Comparison of ENCODE assay signal across 28 cellular contexts in genomic region chr9:124497441-124497840, GRCh38. TPM values are rescaled to one million over a fixed set of nuclear protein-coding genes. Genes with fewer than 3 reads are reported as not detected.
DNase-seq lines count a peak whose midpoint lies in the region; ATAC-seq, FAIRE-seq and TF ChIP-seq lines count a peak whose summit lies in the region.
"Had no signal": no experiment of that assay in that cellular context is flagged by ENCODE, and none has a peak within 500 bp of the region (broad histone marks: within the 10 kb centered on the region; RNA-seq: fewer than 3 reads in every experiment).

No MANE protein-coding gene starts in this region.

- no peaks in the 10 kb centered on the region for H3K36me3 Mint-ChIP-seq in activated naive CD4-positive, alpha-beta T cell treated with anti-CD3 and anti-CD28 coated beads, Interleukin-2, amount 10 ng/mL, durations not matched to agents 7 days and 5 days
- no peaks in the 10 kb centered on the region for H3K36me3 Mint-ChIP-seq in natural killer cell
- no peaks in the 10 kb centered on the region for H3K36me3 Mint-ChIP-seq in natural killer cell treated with Interleukin-12 subunit alpha and Interleukin-12 subunit beta and Interleukin-15 and Interleukin-18, amount 100 ng/mL, for 72 hours
- H3K36me3 Mint-ChIP-seq: CD14-positive monocyte; CD8-positive, alpha-beta memory T cell had no signal

- H3K4me1 ChIP-seq in kidney (ENCODE audit: control insufficient read depth in 1 of 2, insufficient read depth in 1 of 2, low read depth in 1 of 2, low read length in 2 of 2), result no peaks in the 10 kb centered on the region
- peaks cover 2 to 98% (median 44%) of the 10 kb centered on the region in 6 donors for H3K4me1 ChIP-seq in spleen
- H3K4me1 ChIP-seq: A549, BE2C had no signal

- H3K27ac ChIP-seq in kidney (ENCODE audit: low read depth in 2 of 2, low read length in 2 of 2), result no peak overlapping the region
- H3K27ac ChIP-seq in spleen, result peak overlapping the region; percentile 20 to 89 (median 70)
- H3K27ac ChIP-seq: A549; BLaER1 treated with 17β-estradiol and CSF1 and Interleukin-3, amounts not matched to agents 10 nM and 100 nM had no signal

- H3K4me3 Mint-ChIP-seq in activated naive CD4-positive, alpha-beta T cell treated with anti-CD3 and anti-CD28 coated beads, Interleukin-2, amount 10 ng/mL, durations not matched to agents 7 days and 5 days, result no peak overlapping the region
- peak overlapping the region; percentile 25 for H3K4me3 Mint-ChIP-seq in natural killer cell
- H3K4me3 Mint-ChIP-seq in natural killer cell treated with Interleukin-12 subunit alpha and Interleukin-12 subunit beta and Interleukin-15 and Interleukin-18, amount 100 ng/mL, for 72 hours, result no peak overlapping the region
- H3K4me3 Mint-ChIP-seq: CD4-positive, alpha-beta T cell; CD8-positive, alpha-beta memory T cell; GM23338; H9 had no signal

- H3K9ac ChIP-seq in kidney (ENCODE audit: low read length in 2 of 2), result no peak overlapping the region
- H3K9ac ChIP-seq: BLaER1 treated with 17β-estradiol and CSF1 and Interleukin-3, amounts not matched to agents 10 nM and 100 nM had no signal

- peaks cover 0 to 38% (median 3%) of the 10 kb centered on the region in 7 donors for H3K27me3 ChIP-seq in spleen (replicated peaks in 1 of 7)

- H3K4me3 ChIP-seq in kidney (ENCODE audit: low read length in 2 of 2) (no peak overlapping the region), spleen (peak overlapping the region in 5 of 8 donors; percentile 7 to 76 (median 30))
- H3K4me3 ChIP-seq: A549; BLaER1 treated with 17β-estradiol and CSF1 and Interleukin-3, amounts not matched to agents 10 nM and 100 nM; GM12878; GM23338 had no signal

- H3K27me3 Mint-ChIP-seq in activated naive CD4-positive, alpha-beta T cell treated with anti-CD3 and anti-CD28 coated beads, Interleukin-2, amount 10 ng/mL, durations not matched to agents 7 days and 5 days, result peaks cover 23% of the 10 kb centered on the region
- H3K27me3 Mint-ChIP-seq in natural killer cell (ENCODE audit: low read depth in 2 of 2), result peaks cover 9 to 10% of the 10 kb centered on the region in 2 donors
- peaks cover 8% of the 10 kb centered on the region in 2 donors for H3K27me3 Mint-ChIP-seq in natural killer cell treated with Interleukin-12 subunit alpha and Interleukin-12 subunit beta and Interleukin-15 and Interleukin-18, amount 100 ng/mL, for 72 hours

- TF ChIP-seq POLR2A in spleen (IDR thresholded peaks at IDR 0.05), result no peak

- no peaks in the 10 kb centered on the region for H3K9me3 ChIP-seq in kidney (ENCODE audit: control insufficient read depth in 1 of 2, low read length in 2 of 2)
- H3K9me3 ChIP-seq in spleen, result no peaks in the 10 kb centered on the region
- H3K9me3 ChIP-seq: A549; BE2C; BLaER1 treated with 17β-estradiol and CSF1 and Interleukin-3, amounts not matched to agents 10 nM and 100 nM had no signal

- ATAC-seq in natural killer cell (no peak), HG03139 (IDR thresholded peaks at IDR 0.05; ENCODE audit: unreplicated experiment) (no peak)
- no peak for ATAC-seq in natural killer cell treated with Interleukin-12 subunit alpha and Interleukin-12 subunit beta and Interleukin-15 and Interleukin-18, amount 100 ng/mL, for 72 hours
- ATAC-seq: A549, GM12878, GM23338, HCT116 had no signal

- no peak for DNase-seq in activated naive CD4-positive, alpha-beta T cell treated with anti-CD3 and anti-CD28 coated beads, Interleukin-2, amount 10 ng/mL, durations not matched to agents 7 days and 5 days
- DNase-seq in activated naive CD4-positive, alpha-beta T cell (lab: John Stamatoyannopoulos, UW), result no peak
- DNase-seq in natural killer cell (no peak), kidney (peak; percentile 35), spleen (no peak), frontal cortex (ENCODE audit: low spot score in 2 of 2) (no peak)
- DNase-seq in natural killer cell treated with Interleukin-12 subunit alpha and Interleukin-12 subunit beta and Interleukin-15 and Interleukin-18, amount 100 ng/mL, for 72 hours (ENCODE audit: low spot score), result no peak
- DNase-seq: 8988T; ACHN; AML-193; BE2C; CD4-positive, alpha-beta T cell; CD8-positive, alpha-beta memory T cell; DMS 273 treated with DMSO at 0.1 percent for 48 hours; DMS79; EL; GDM1; H9 had no signal

- peaks cover 16% of the 10 kb centered on the region for H3K4me1 Mint-ChIP-seq in activated naive CD4-positive, alpha-beta T cell treated with anti-CD3 and anti-CD28 coated beads, Interleukin-2, amount 10 ng/mL, durations not matched to agents 7 days and 5 days
- H3K4me1 Mint-ChIP-seq in natural killer cell, result peaks cover 11 to 22% of the 10 kb centered on the region in 2 donors
- peaks cover 12 to 23% of the 10 kb centered on the region in 2 donors for H3K4me1 Mint-ChIP-seq in natural killer cell treated with Interleukin-12 subunit alpha and Interleukin-12 subunit beta and Interleukin-15 and Interleukin-18, amount 100 ng/mL, for 72 hours (ENCODE audit: low read depth in 2 of 2)

- peak overlapping the region; percentile 66 for H3K27ac Mint-ChIP-seq in activated naive CD4-positive, alpha-beta T cell treated with anti-CD3 and anti-CD28 coated beads, Interleukin-2, amount 10 ng/mL, durations not matched to agents 7 days and 5 days
- H3K27ac Mint-ChIP-seq in natural killer cell, result peak overlapping the region in 1 of 2 donors; percentile 54
- no peak overlapping the region for H3K27ac Mint-ChIP-seq in natural killer cell treated with Interleukin-12 subunit alpha and Interleukin-12 subunit beta and Interleukin-15 and Interleukin-18, amount 100 ng/mL, for 72 hours
- H3K27ac Mint-ChIP-seq: CD14-positive monocyte; CD4-positive, alpha-beta T cell; GM23338 had no signal

- intact Hi-C loops in natural killer cell (cut with micrococcal nuclease), result no loop called here
- intact Hi-C loops in kidney (cut with DNase I), result no loop called here
- intact Hi-C loops in spleen (cut with DNase I; ENCODE audit: low total_unique reads), result loop anchor here (10.0 kb wide), 1 partner anchor 73 kb away; no protein-coding TSS in a partner anchor

- H3K9me3 Mint-ChIP-seq in activated naive CD4-positive, alpha-beta T cell treated with anti-CD3 and anti-CD28 coated beads, Interleukin-2, amount 10 ng/mL, durations not matched to agents 7 days and 5 days, result no peaks in the 10 kb centered on the region
- no peaks in the 10 kb centered on the region for H3K9me3 Mint-ChIP-seq in natural killer cell
- H3K9me3 Mint-ChIP-seq in natural killer cell treated with Interleukin-12 subunit alpha and Interleukin-12 subunit beta and Interleukin-15 and Interleukin-18, amount 100 ng/mL, for 72 hours, result no peaks in the 10 kb centered on the region
- H3K9me3 Mint-ChIP-seq: CD4-positive, alpha-beta T cell; CD8-positive, alpha-beta memory T cell; GM23338; H9 had no signal

- H3K36me3 ChIP-seq in kidney (ENCODE audit: control insufficient read depth in 1 of 2, insufficient read depth in 2 of 2, low read length in 2 of 2), result no peaks in the 10 kb centered on the region
- peaks cover 0 to 19% (median 0%) of the 10 kb centered on the region in 6 donors for H3K36me3 ChIP-seq in spleen
- H3K36me3 ChIP-seq: BE2C; BLaER1 treated with 17β-estradiol and CSF1 and Interleukin-3, amounts not matched to agents 10 nM and 100 nM had no signal

- no peak for FAIRE-seq in kidney (lab: Jason Lieb, UNC)
- FAIRE-seq in frontal cortex (lab: Jason Lieb, UNC), result no peak
- FAIRE-seq: A549, D721Med, GM12878, GM18507 had no signal

- TF ChIP-seq CTCF in natural killer cell (IDR thresholded peaks at IDR 0.05) (no peak), kidney (IDR thresholded peaks at IDR 0.05; ENCODE audit: borderline replicate concordance, extremely low read depth, insufficient read depth) (no peak), spleen (IDR thresholded peaks at IDR 0.05 in 8 of 11, conservative IDR thresholded peaks at IDR 0.05 in 3 of 11) (no peak)

- WGBS in spleen, 5 donors, result 59 to 91% (median 80%) methylated on average over 8 of the region's 8 CpGs

- CTCF ChIA-PET in activated naive CD4-positive, alpha-beta T cell treated with anti-CD3 and anti-CD28 coated beads, Interleukin-2, amount 10 ng/mL, durations not matched to agents 7 days and 5 days (lab: Charles Lee), result no interaction called here

RNA-seq across cellular contexts. Expression of gene NR5A1, which starts 9.8 kb away (rescaled TPM):
- not detected for total RNA-seq in natural killer cell
- total RNA-seq in natural killer cell treated with Interleukin-12 subunit alpha and Interleukin-12 subunit beta and Interleukin-15 and Interleukin-18, amount 100 ng/mL, for 72 hours, result not detected
- total RNA-seq in kidney, result not detected
- polyA plus RNA-seq in kidney (ENCODE audit: insufficient read depth, low read depth, low replicate concordance), result not detected
- 100 to 1,000 TPM; 127 to 378 (median 231) TPM for total RNA-seq in spleen
- 100 to 1,000 TPM in 1 of 3 donors, 10 to 100 TPM in 2; 46.5 to 182 (median 65.0) TPM for polyA plus RNA-seq in spleen
- total RNA-seq in frontal cortex, result not detected
- total RNA-seq: CD4-positive, alpha-beta T cell; CD8-positive, alpha-beta memory T cell; H4 had no signal
- polyA plus RNA-seq: A549; CD14-positive monocyte; CD8-positive, alpha-beta memory T cell; GM23338 had no signal

RNA-seq across cellular contexts. Expression of gene ADGRD2, which starts 47.2 kb away (rescaled TPM):
- total RNA-seq in natural killer cell, result not detected
- total RNA-seq in natural killer cell treated with Interleukin-12 subunit alpha and Interleukin-12 subunit beta and Interleukin-15 and Interleukin-18, amount 100 ng/mL, for 72 hours, result not detected
- total RNA-seq in kidney, result not detected
- not detected for polyA plus RNA-seq in kidney (ENCODE audit: insufficient read depth, low read depth, low replicate concordance)
- total RNA-seq in spleen, result under 1 TPM in 4 of 7 donors, not detected in 3; 0.18 to 0.50 (median 0.33) TPM
- polyA plus RNA-seq in spleen, result under 1 TPM in 1 of 3 donors, not detected in 2; 0.15 TPM
- total RNA-seq in frontal cortex, result not detected
- total RNA-seq: CD4-positive, alpha-beta T cell; CD8-positive, alpha-beta memory T cell; GM12878; H4 had no signal
- polyA plus RNA-seq: A549; CD14-positive monocyte; CD8-positive, alpha-beta memory T cell; GM12878 had no signal

Comparison
In these comparisons a context has a peak if more than half of its experiments do, and no peak if none do; other contexts are left out.
1. H3K27ac ChIP-seq: peak in spleen (8 of 8); none in kidney (0 of 2).
2. H3K4me3 ChIP-seq: peak in spleen (5 of 8); none in kidney (0 of 2).
3. RNA of gene NR5A1, which starts 9.8 kb away (total RNA-seq): 127 to 378 TPM in spleen; not detected in natural killer cell, not detected in natural killer cell treated with Interleukin-12 subunit alpha and Interleukin-12 subunit beta and Interleukin-15 and Interleukin-18, amount 100 ng/mL, for 72 hours, not detected in kidney (single experiment) and not detected in frontal cortex (single experiment); every median in the first group is over 100 times any median in the second.